ENCODE assay signal across 15 cellular contexts in genomic region chrX:71989768-71990167, GRCh38.
DNase-seq lines count a peak whose midpoint lies in the region; FAIRE-seq and TF ChIP-seq lines count a peak whose summit lies in the region.
"Had no signal": no experiment of that assay in that cellular context is flagged by ENCODE, and none has a peak within 500 bp of the region (broad histone marks: within the 10 kb centered on the region; RNA-seq: fewer than 3 reads in every experiment).

No MANE protein-coding gene starts in this region.

- H4K20me1 ChIP-seq in GM23248 (ENCODE audit: insufficient read depth) = no peaks in the 10 kb centered on the region
- H4K20me1 ChIP-seq in astrocyte (ENCODE audit: insufficient read depth, low read length) = no peaks in the 10 kb centered on the region

- H3K27me3 ChIP-seq in GM23248 (replicated peaks; ENCODE audit: insufficient read depth) (no peaks in the 10 kb centered on the region), astrocyte (ENCODE audit: insufficient read depth, low read length) (no peaks in the 10 kb centered on the region), left ventricle myocardium inferior (ENCODE audit: low read depth) (no peaks in the 10 kb centered on the region), tibial artery (no peaks in the 10 kb centered on the region)

- WGBS in GM23248 (ENCODE audit: low coverage in 1 of 2, low lambda C conversion rate in 2 of 2, missing lambda C conversion rate in 2 of 2), 2 experiments = 14 to 20% methylated on average over 7 to 8 of the region's 8 CpGs

- intact Hi-C loops in left ventricle myocardium inferior (cut with micrococcal nuclease) (no loop called here), tibial artery (cut with DNase I; ENCODE audit: low total_unique reads) (no loop called here)

- H3K9ac ChIP-seq in GM23248 (no peak overlapping the region), astrocyte (ENCODE audit: low read length) (no peak overlapping the region)

- H3K27ac ChIP-seq in GM23248 (peak overlapping the region; percentile 9; the same call in 1 of the 2 replicates), astrocyte (ENCODE audit: low read depth, low read length) (no peak overlapping the region), left ventricle myocardium inferior (replicated peaks) (peak overlapping the region; percentile 33), tibial artery (no peak overlapping the region)
- H3K27ac ChIP-seq: adrenal gland had no signal

- in situ Hi-C loops in GM23248 (cut with MboI) = no loop called here

- H3F3A ChIP-seq in GM23248 (ENCODE audit: insufficient read depth) = no peaks in the 10 kb centered on the region

- H3K4me1 ChIP-seq in GM23248 (ENCODE audit: insufficient read depth) (no peaks in the 10 kb centered on the region; the same call in 1 of the 2 replicates), astrocyte (ENCODE audit: insufficient read depth, low read length) (no peaks in the 10 kb centered on the region), left ventricle myocardium inferior (no peaks in the 10 kb centered on the region), tibial artery (no peaks in the 10 kb centered on the region)
- H3K4me1 ChIP-seq: adrenal gland had no signal

- no peaks in the 10 kb centered on the region for H3K36me3 ChIP-seq in GM23248 (ENCODE audit: low read depth)
- no peaks in the 10 kb centered on the region for H3K36me3 ChIP-seq in astrocyte (ENCODE audit: insufficient read depth, low read length)
- no peaks in the 10 kb centered on the region for H3K36me3 ChIP-seq in left ventricle myocardium inferior
- no peaks in the 10 kb centered on the region for H3K36me3 ChIP-seq in tibial artery
- H3K36me3 ChIP-seq: adrenal gland had no signal

- H3K4me3 ChIP-seq in GM23248 (no peak overlapping the region), astrocyte (ENCODE audit: insufficient read depth, low read depth, low read length) (no peak overlapping the region), left ventricle myocardium inferior (no peak overlapping the region), tibial artery (no peak overlapping the region)
- H3K4me3 ChIP-seq: adrenal gland had no signal

- H3K27me3 Mint-ChIP-seq in astrocyte (ENCODE audit: low read depth, unreplicated experiment) = no peaks in the 10 kb centered on the region

- no peaks in the 10 kb centered on the region for H3K9me3 Mint-ChIP-seq in astrocyte (ENCODE audit: unreplicated experiment)
- H3K9me3 Mint-ChIP-seq: activated CD4-positive, alpha-beta T cell treated with anti-CD3 and anti-CD28 coated beads, Interleukin-2, amount 10 ng/mL, durations not matched to agents 24 days and 14 days; activated T-cell treated with anti-CD3 and anti-CD28 coated beads, Interleukin-2, amount 50 U/mL, for 24 hours; dendritic cell treated with granulocyte-macrophage colony-stimulating factor and Interleukin-4, amounts not matched to agents 40 ng/mL and 50 ng/mL, for 4 days; natural killer cell treated with Interleukin-12 subunit alpha and Interleukin-12 subunit beta and Interleukin-15 and Interleukin-18, amount 100 ng/mL, for 72 hours; stimulated activated naive CD8-positive, alpha-beta T cell treated with anti-CD3 and anti-CD28 coated beads, Interleukin-15, Interleukin-2, amounts not matched to agents 100 ng/mL and 50 ng/mL, for 24 hours had no signal

- DNase-seq in GM23248 (peak; percentile 87), astrocyte (ENCODE audit: low read depth) (peak; percentile 10), left ventricle myocardium inferior (no peak), tibial artery (peak; percentile 34 to 64), frontal cortex (ENCODE audit: low spot score in 2 of 2) (no peak), D721Med (ENCODE audit: insufficient read length, low spot score) (no peak)
- no peak for DNase-seq in activated naive CD4-positive, alpha-beta T cell (lab: John Stamatoyannopoulos, UW)
- DNase-seq: activated CD4-positive, alpha-beta T cell treated with anti-CD3 and anti-CD28 coated beads, Interleukin-2, amount 10 ng/mL, durations not matched to agents 24 days and 14 days; activated T-cell treated with anti-CD3 and anti-CD28 coated beads, Interleukin-2, amount 50 U/mL, for 24 hours; adrenal gland; left cardiac atrium; NCI-H1092 treated with DMSO at 0.1 percent for 48 hours had no signal

- H2AFZ ChIP-seq in GM23248 (no peak overlapping the region), astrocyte (ENCODE audit: low read depth, low read length) (no peak overlapping the region)

- no peak overlapping the region for H3K4me3 Mint-ChIP-seq in astrocyte (ENCODE audit: unreplicated experiment)
- H3K4me3 Mint-ChIP-seq: activated CD4-positive, alpha-beta T cell treated with anti-CD3 and anti-CD28 coated beads, Interleukin-2, amount 10 ng/mL, durations not matched to agents 24 days and 14 days; activated T-cell treated with anti-CD3 and anti-CD28 coated beads, Interleukin-2, amount 50 U/mL, for 24 hours; dendritic cell treated with granulocyte-macrophage colony-stimulating factor and Interleukin-4, amounts not matched to agents 40 ng/mL and 50 ng/mL, for 4 days; natural killer cell treated with Interleukin-12 subunit alpha and Interleukin-12 subunit beta and Interleukin-15 and Interleukin-18, amount 100 ng/mL, for 72 hours; stimulated activated naive CD8-positive, alpha-beta T cell treated with anti-CD3 and anti-CD28 coated beads, Interleukin-15, Interleukin-2, amounts not matched to agents 100 ng/mL and 50 ng/mL, for 24 hours had no signal

- H3K79me2 ChIP-seq in GM23248 (ENCODE audit: insufficient read depth) (no peaks in the 10 kb centered on the region), astrocyte (ENCODE audit: insufficient read depth, low read length) (no peaks in the 10 kb centered on the region)

- peak overlapping the region; percentile 14 for H3K27ac Mint-ChIP-seq in astrocyte (ENCODE audit: unreplicated experiment)
- H3K27ac Mint-ChIP-seq: activated CD4-positive, alpha-beta T cell treated with anti-CD3 and anti-CD28 coated beads, Interleukin-2, amount 10 ng/mL, durations not matched to agents 24 days and 14 days; activated T-cell treated with anti-CD3 and anti-CD28 coated beads, Interleukin-2, amount 50 U/mL, for 24 hours; dendritic cell treated with granulocyte-macrophage colony-stimulating factor and Interleukin-4, amounts not matched to agents 40 ng/mL and 50 ng/mL, for 4 days; natural killer cell treated with Interleukin-12 subunit alpha and Interleukin-12 subunit beta and Interleukin-15 and Interleukin-18, amount 100 ng/mL, for 72 hours; stimulated activated naive CD8-positive, alpha-beta T cell treated with anti-CD3 and anti-CD28 coated beads, Interleukin-15, Interleukin-2, amounts not matched to agents 100 ng/mL and 50 ng/mL, for 24 hours had no signal

- FAIRE-seq in astrocyte (lab: Jason Lieb, UNC) (no peak), frontal cortex (lab: Jason Lieb, UNC) (no peak), D721Med (lab: Jason Lieb, UNC) (no peak)

- no peaks in the 10 kb centered on the region for H3K36me3 Mint-ChIP-seq in astrocyte (ENCODE audit: low read depth, unreplicated experiment)
- H3K36me3 Mint-ChIP-seq: natural killer cell treated with Interleukin-12 subunit alpha and Interleukin-12 subunit beta and Interleukin-15 and Interleukin-18, amount 100 ng/mL, for 72 hours had no signal

- H3K4me1 Mint-ChIP-seq in astrocyte (ENCODE audit: low read depth, unreplicated experiment) = peaks cover 34% of the 10 kb centered on the region

- TF ChIP-seq CTCF in astrocyte (IDR thresholded peaks at IDR 0.05; ENCODE audit: insufficient read depth, low read depth, low read length) (no peak), left ventricle myocardium inferior (IDR thresholded peaks at IDR 0.05; ENCODE audit: borderline replicate concordance) (no peak), tibial artery (IDR thresholded peaks at IDR 0.05) (no peak), D721Med (IDR thresholded peaks at IDR 0.05; ENCODE audit: insufficient read depth, missing control alignments) (no peak)

- H3K9me3 ChIP-seq in GM23248 (ENCODE audit: low read depth) (no peaks in the 10 kb centered on the region), astrocyte (ENCODE audit: insufficient read depth, low read depth, low read length) (no peaks in the 10 kb centered on the region), left ventricle myocardium inferior (replicated peaks) (no peaks in the 10 kb centered on the region), tibial artery (no peaks in the 10 kb centered on the region)
- H3K9me3 ChIP-seq: adrenal gland had no signal

- H3K9me2 ChIP-seq in GM23248 (ENCODE audit: insufficient read depth) = no peaks in the 10 kb centered on the region

- H3K4me2 ChIP-seq in GM23248 (ENCODE audit: unreplicated experiment) = no peak overlapping the region
- no peak overlapping the region for H3K4me2 ChIP-seq in astrocyte (ENCODE audit: low read length)

Comparison
In these comparisons a context has a peak if more than half of its experiments do, and no peak if none do; other contexts are left out.
1. DNase-seq: peak in GM23248 (single experiment), astrocyte (single experiment) and tibial artery (2 of 2); none in left ventricle myocardium inferior (single experiment), activated naive CD4-positive, alpha-beta T cell (0 of 4), frontal cortex (0 of 2) and D721Med (single experiment).
2. H3K27ac ChIP-seq: peak in GM23248 (single experiment) and left ventricle myocardium inferior (single experiment); none in astrocyte (single experiment) and tibial artery (0 of 2).